In the genomic region with DNA sequence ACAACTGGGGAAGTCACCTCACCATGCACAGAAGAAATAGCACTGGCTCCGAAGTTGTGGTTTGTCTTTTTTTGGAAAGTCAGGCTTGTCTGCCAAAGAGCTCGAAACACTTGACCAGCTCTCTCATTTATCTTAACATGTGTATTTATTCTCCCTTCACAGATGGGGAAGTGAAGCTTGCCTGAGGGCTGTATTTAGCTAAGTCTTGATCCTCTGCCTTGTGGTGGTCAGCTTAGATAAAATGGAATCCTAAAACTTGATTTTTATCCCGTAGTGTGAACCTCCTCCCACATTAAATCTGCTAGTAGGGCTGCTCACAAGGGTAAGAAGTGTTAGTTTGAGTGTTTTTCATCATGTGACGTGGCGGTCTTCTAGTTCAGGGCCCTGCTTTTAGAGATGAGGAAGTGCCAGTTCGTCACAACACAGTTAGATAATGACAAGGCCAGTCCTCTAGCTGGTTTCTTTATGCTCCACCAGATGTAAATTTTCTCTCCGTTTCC, we compare ENCODE assay signal across 8 cellular contexts. TPM values are rescaled to one million over a fixed set of nuclear protein-coding genes. Genes with fewer than 3 reads are reported as not detected.
DNase-seq lines count a peak whose midpoint lies in the region; ATAC-seq and TF ChIP-seq lines count a peak whose summit lies in the region.

No MANE protein-coding gene starts in this region.

- DNase-seq in GM12864 (ENCODE audit: low read depth): peak; percentile 80
- peak; percentile 50 for DNase-seq in NB4 (ENCODE audit: low read depth)
- DNase-seq in glutamatergic neuron: no peak
- DNase-seq in suprapubic skin (ENCODE audit: low spot score in 2 of 2): no peak
- DNase-seq in D341Med (ENCODE audit: low spot score): no peak
- DNase-seq in NCI-H2029 treated with DMSO at 0.1 percent for 48 hours (lab: John Stamatoyannopoulos, UW): no peak
- DNase-seq in UCSD-AML1 (lab: John Stamatoyannopoulos, UW; ENCODE audit: unreplicated experiment): no peak

- H3K9me3 ChIP-seq in suprapubic skin: no peaks in the 10 kb centered on the region

- no peaks in the 10 kb centered on the region for H3K9me3 Mint-ChIP-seq in glutamatergic neuron (ENCODE audit: unreplicated experiment)

- peaks cover 25% of the 10 kb centered on the region for H3K4me1 Mint-ChIP-seq in glutamatergic neuron (ENCODE audit: low read depth, unreplicated experiment)

- TF ChIP-seq CTCF in GM12864 (IDR thresholded peaks at IDR 0.05; ENCODE audit: low read depth, low read length, missing control alignments) (no peak), NB4 (IDR thresholded peaks at IDR 0.05; ENCODE audit: low read depth, low read length) (no peak), glutamatergic neuron (IDR thresholded peaks at IDR 0.05; ENCODE audit: partially characterized antibody, unreplicated experiment) (no peak), suprapubic skin (IDR thresholded peaks at IDR 0.05) (no peak)

- WGBS in suprapubic skin: 66% methylated on average over 7 of the region's 7 CpGs

- H3K36me3 ChIP-seq in suprapubic skin: peaks cover 3% of the 10 kb centered on the region

- peak overlapping the region; percentile 18; the same call in 1 of the 2 replicates for H3K4me3 ChIP-seq in GM12864 (ENCODE audit: low read depth, low read length)
- no peak overlapping the region for H3K4me3 ChIP-seq in NB4 (ENCODE audit: low read depth, low read length)
- H3K4me3 ChIP-seq in suprapubic skin: no peak overlapping the region

- H3K27me3 ChIP-seq in suprapubic skin: no peaks in the 10 kb centered on the region

- H3K36me3 Mint-ChIP-seq in glutamatergic neuron (ENCODE audit: unreplicated experiment): no peaks in the 10 kb centered on the region

- TF ChIP-seq POLR2A in NB4 (IDR thresholded peaks at IDR 0.05; ENCODE audit: extremely low read depth, insufficient read length) (no peak), suprapubic skin (IDR thresholded peaks at IDR 0.05) (no peak)

- H3K4me1 ChIP-seq in suprapubic skin: peaks cover 26% of the 10 kb centered on the region

- peak; percentile 77 for ATAC-seq in GM21737 (IDR thresholded peaks at IDR 0.05; ENCODE audit: unreplicated experiment)

- no peak overlapping the region for H3K4me3 Mint-ChIP-seq in glutamatergic neuron (ENCODE audit: unreplicated experiment)

- H3K27ac Mint-ChIP-seq in glutamatergic neuron (ENCODE audit: unreplicated experiment): peak overlapping the region; percentile 48

- TF ChIP-seq EP300 in suprapubic skin (IDR thresholded peaks at IDR 0.05): no peak

- H3K27me3 Mint-ChIP-seq in glutamatergic neuron (ENCODE audit: unreplicated experiment): no peaks in the 10 kb centered on the region

- H3K27ac ChIP-seq in suprapubic skin: peak overlapping the region; percentile 63

RNA-seq across cellular contexts. Expression of gene ATP6V1E2, which starts 26.7 kb away (rescaled TPM):
- total RNA-seq in glutamatergic neuron (ENCODE audit: unreplicated experiment): 9.9 TPM
- total RNA-seq in suprapubic skin: 10 to 100 TPM in 2 of 4 donors, 1 to 10 TPM in 2; 5.6 to 11.7 (median 8.4) TPM

RNA-seq across cellular contexts. Expression of gene RHOQ, which starts 26.8 kb away (rescaled TPM):
- 65.2 TPM for total RNA-seq in glutamatergic neuron (ENCODE audit: unreplicated experiment)
- 10 to 100 TPM; 31.8 to 55.0 (median 37.0) TPM for total RNA-seq in suprapubic skin

RNA-seq across cellular contexts. Expression of gene PIGF, which starts 47.7 kb away (rescaled TPM):
- 41.9 TPM for total RNA-seq in glutamatergic neuron (ENCODE audit: unreplicated experiment)
- 10 to 100 TPM; 13.1 to 26.1 (median 23.7) TPM for total RNA-seq in suprapubic skin

RNA-seq across cellular contexts. Expression of gene CRIPT, which starts 47.9 kb away (rescaled TPM):
- total RNA-seq in glutamatergic neuron (ENCODE audit: unreplicated experiment) (34.6 TPM), suprapubic skin (10 to 100 TPM; 10.2 to 20.6 (median 18.8) TPM)

Comparison
In these comparisons a context has a peak if more than half of its experiments do, and no peak if none do; other contexts are left out.
1. DNase-seq: peak in GM12864 (single experiment) and NB4 (single experiment); none in glutamatergic neuron (single experiment), suprapubic skin (0 of 2), D341Med (single experiment), NCI-H2029 treated with DMSO at 0.1 percent for 48 hours (single experiment) and UCSD-AML1 (single experiment).